1 cellular context compared by ENCODE assay signal in the genomic region with DNA sequence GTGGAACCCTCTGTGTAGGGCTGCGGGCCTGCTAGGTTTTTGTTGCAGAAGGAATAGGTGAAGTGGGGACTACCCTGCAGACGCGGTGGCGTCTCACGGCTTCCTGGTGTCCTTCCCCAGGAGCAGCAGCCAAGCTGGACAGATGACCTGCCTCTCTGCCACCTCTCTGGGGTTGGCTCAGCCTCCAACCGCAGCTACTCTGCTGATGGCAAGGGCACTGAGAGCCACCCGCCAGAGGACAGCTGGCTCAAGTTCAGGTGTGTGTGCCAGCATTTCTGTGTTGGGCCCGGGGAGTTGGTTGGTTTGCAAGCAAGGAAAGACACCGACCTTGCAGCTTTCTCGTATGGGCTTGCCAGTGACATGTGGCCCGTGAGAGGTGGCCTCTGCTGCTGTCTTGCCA.
TF ChIP-seq lines count a peak whose summit lies in the region.

No MANE protein-coding gene starts in this region.

TF ChIP-seq in HepG2, 621 proteins besides CTCF, POLR2A, EP300 and RAD21:
- TF ChIP-seq, protein P1, sequence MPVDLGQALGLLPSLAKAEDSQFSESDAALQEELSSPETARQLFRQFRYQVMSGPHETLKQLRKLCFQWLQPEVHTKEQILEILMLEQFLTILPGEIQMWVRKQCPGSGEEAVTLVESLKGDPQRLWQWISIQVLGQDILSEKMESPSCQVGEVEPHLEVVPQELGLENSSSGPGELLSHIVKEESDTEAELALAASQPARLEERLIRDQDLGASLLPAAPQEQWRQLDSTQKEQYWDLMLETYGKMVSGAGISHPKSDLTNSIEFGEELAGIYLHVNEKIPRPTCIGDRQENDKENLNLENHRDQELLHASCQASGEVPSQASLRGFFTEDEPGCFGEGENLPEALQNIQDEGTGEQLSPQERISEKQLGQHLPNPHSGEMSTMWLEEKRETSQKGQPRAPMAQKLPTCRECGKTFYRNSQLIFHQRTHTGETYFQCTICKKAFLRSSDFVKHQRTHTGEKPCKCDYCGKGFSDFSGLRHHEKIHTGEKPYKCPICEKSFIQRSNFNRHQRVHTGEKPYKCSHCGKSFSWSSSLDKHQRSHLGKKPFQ (CRISPR knock-in tag; IDR thresholded peaks at IDR 0.05; ENCODE audit: insufficient replicate concordance), result no peak
- TF ChIP-seq ZSCAN20 (CRISPR knock-in tag; IDR thresholded peaks at IDR 0.05; ENCODE audit: borderline replicate concordance) (no peak), PHB2 (IDR thresholded peaks at IDR 0.05; ENCODE audit: partially characterized antibody) (no peak), ZBTB8A (CRISPR knock-in tag; IDR thresholded peaks at IDR 0.05; ENCODE audit: borderline replicate concordance, low read depth) (no peak), KLF16 (CRISPR knock-in tag; IDR thresholded peaks at IDR 0.05) (no peak), CBX5 (CRISPR knock-in tag; IDR thresholded peaks at IDR 0.05; ENCODE audit: borderline replicate concordance) (no peak), KDM3A (CRISPR knock-in tag; IDR thresholded peaks at IDR 0.05; ENCODE audit: low read depth) (no peak), KAT7 (CRISPR knock-in tag; IDR thresholded peaks at IDR 0.05; ENCODE audit: borderline replicate concordance) (no peak), ZNF44 (CRISPR knock-in tag; IDR thresholded peaks at IDR 0.05) (no peak), HIVEP1 (CRISPR knock-in tag; IDR thresholded peaks at IDR 0.05) (no peak), CBX1 (IDR thresholded peaks at IDR 0.05; ENCODE audit: low read depth) (no peak), TGIF2 (CRISPR knock-in tag; IDR thresholded peaks at IDR 0.05) (no peak), MIER3 (CRISPR knock-in tag; IDR thresholded peaks at IDR 0.05; ENCODE audit: borderline replicate concordance) (no peak), JDP2 (CRISPR knock-in tag; IDR thresholded peaks at IDR 0.05; ENCODE audit: borderline replicate concordance) (no peak), ZNF547 (CRISPR knock-in tag; IDR thresholded peaks at IDR 0.05) (no peak)
- TF ChIP-seq, protein P2, sequence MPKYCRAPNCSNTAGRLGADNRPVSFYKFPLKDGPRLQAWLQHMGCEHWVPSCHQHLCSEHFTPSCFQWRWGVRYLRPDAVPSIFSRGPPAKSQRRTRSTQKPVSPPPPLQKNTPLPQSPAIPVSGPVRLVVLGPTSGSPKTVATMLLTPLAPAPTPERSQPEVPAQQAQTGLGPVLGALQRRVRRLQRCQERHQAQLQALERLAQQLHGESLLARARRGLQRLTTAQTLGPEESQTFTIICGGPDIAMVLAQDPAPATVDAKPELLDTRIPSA (CRISPR knock-in tag; IDR thresholded peaks at IDR 0.05; ENCODE audit: borderline replicate concordance), result no peak
- TF ChIP-seq, protein P3, sequence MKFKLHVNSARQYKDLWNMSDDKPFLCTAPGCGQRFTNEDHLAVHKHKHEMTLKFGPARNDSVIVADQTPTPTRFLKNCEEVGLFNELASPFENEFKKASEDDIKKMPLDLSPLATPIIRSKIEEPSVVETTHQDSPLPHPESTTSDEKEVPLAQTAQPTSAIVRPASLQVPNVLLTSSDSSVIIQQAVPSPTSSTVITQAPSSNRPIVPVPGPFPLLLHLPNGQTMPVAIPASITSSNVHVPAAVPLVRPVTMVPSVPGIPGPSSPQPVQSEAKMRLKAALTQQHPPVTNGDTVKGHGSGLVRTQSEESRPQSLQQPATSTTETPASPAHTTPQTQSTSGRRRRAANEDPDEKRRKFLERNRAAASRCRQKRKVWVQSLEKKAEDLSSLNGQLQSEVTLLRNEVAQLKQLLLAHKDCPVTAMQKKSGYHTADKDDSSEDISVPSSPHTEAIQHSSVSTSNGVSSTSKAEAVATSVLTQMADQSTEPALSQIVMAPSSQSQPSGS (CRISPR knock-in tag; IDR thresholded peaks at IDR 0.05), result no peak
- TF ChIP-seq, protein P4, sequence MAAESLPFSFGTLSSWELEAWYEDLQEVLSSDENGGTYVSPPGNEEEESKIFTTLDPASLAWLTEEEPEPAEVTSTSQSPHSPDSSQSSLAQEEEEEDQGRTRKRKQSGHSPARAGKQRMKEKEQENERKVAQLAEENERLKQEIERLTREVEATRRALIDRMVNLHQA (CRISPR knock-in tag; IDR thresholded peaks at IDR 0.05), result no peak
- TF ChIP-seq, protein P5, sequence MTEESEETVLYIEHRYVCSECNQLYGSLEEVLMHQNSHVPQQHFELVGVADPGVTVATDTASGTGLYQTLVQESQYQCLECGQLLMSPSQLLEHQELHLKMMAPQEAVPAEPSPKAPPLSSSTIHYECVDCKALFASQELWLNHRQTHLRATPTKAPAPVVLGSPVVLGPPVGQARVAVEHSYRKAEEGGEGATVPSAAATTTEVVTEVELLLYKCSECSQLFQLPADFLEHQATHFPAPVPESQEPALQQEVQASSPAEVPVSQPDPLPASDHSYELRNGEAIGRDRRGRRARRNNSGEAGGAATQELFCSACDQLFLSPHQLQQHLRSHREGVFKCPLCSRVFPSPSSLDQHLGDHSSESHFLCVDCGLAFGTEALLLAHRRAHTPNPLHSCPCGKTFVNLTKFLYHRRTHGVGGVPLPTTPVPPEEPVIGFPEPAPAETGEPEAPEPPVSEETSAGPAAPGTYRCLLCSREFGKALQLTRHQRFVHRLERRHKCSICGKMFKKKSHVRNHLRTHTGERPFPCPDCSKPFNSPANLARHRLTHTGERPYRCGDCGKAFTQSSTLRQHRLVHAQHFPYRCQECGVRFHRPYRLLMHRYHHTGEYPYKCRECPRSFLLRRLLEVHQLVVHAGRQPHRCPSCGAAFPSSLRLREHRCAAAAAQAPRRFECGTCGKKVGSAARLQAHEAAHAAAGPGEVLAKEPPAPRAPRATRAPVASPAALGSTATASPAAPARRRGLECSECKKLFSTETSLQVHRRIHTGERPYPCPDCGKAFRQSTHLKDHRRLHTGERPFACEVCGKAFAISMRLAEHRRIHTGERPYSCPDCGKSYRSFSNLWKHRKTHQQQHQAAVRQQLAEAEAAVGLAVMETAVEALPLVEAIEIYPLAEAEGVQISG (CRISPR knock-in tag; IDR thresholded peaks at IDR 0.05), result no peak
